ENCODE assay signal across 1 cellular context in the genomic region with DNA sequence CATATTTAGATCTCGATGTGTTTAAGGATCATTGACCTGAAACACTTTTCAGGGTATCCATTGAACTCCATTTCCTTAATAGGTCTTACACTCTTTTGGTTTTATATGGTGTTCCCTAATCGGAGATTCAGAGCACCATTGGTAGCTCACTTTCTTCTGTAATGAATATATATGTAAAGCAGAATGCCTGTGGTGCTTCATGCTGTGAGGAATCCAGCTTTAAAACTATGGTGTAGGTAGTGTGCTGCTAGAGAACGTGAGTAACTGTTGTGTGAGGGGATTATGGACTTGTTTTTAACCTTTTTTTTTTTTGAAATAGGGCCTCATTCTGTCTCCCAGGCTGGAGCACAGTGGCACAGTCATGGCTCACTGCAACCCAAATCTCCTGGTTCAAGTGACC.
TF ChIP-seq lines count a peak whose summit lies in the region.

No MANE protein-coding gene starts in this region.

TF ChIP-seq in GM23338, 12 proteins besides CTCF, POLR2A, EP300 and RAD21 (continued from another document):
- no peak for TF ChIP-seq CREB1 (CRISPR knock-in tag; IDR thresholded peaks at IDR 0.05; ENCODE audit: low read depth)
- TF ChIP-seq STAT1 (IDR thresholded peaks at IDR 0.05; ENCODE audit: unreplicated experiment), result no peak
